In the genomic region with DNA sequence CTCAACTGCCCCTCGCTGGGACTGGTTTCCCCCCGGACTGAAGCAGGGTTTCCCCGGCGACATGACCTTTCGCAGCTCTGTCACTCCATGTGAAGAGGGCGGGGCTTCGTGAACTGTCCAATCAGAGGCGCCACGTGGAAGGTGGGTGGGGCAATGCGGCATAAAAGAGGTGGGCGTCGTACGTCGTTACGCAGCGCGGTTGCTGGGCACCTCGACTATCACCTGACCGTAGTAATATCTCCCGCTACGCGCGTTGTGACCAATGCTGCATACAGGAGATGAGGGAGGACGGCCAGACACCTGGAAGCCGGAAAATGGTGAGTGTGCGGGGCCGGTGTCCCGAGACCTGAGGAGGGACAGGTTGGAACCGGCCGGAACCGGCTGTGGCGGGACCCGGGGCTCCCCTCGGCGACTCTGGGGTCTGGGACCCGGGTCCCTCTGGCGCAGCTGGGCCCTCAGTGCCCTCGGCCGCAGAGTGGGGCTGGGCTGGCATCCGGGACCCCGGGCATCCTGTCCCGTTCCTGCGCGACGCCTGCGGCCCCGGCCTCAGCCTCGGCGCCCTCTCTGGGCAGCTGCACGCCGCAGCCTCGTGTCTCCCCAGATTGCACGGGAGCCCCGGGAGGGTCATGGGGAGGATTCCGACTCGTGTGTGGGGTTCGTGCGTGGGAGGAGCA, we compare ENCODE assay signal across 9 cellular contexts. TPM values are rescaled to one million over a fixed set of nuclear protein-coding genes. Genes with fewer than 3 reads are reported as not detected.
DNase-seq lines count a peak whose midpoint lies in the region; FAIRE-seq and TF ChIP-seq lines count a peak whose summit lies in the region.
"Had no signal": no experiment of that assay in that cellular context is flagged by ENCODE, and none has a peak within 500 bp of the region (broad histone marks: within the 10 kb centered on the region; RNA-seq: fewer than 3 reads in every experiment).

No MANE protein-coding gene starts in this region.

- H3K27ac Mint-ChIP-seq in progenitor cell of endocrine pancreas = no peak overlapping the region

- FAIRE-seq in D721Med (lab: Jason Lieb, UNC) (peak; percentile 68), keratinocyte (lab: Jason Lieb, UNC) (peak; percentile 17)
- FAIRE-seq: GM18507 had no signal

- no peaks in the 10 kb centered on the region for H3K4me1 Mint-ChIP-seq in progenitor cell of endocrine pancreas (ENCODE audit: low read depth)

- no peaks in the 10 kb centered on the region for H3K9me1 ChIP-seq in keratinocyte (ENCODE audit: control insufficient read depth, extremely low read depth, insufficient read depth, low read length)

- TF ChIP-seq CTCF in D721Med (IDR thresholded peaks at IDR 0.05; ENCODE audit: insufficient read depth, missing control alignments) (no peak), keratinocyte (optimal IDR thresholded peaks at IDR 0.05 in 1 of 3, IDR thresholded peaks at IDR 0.05 in 1 of 3, conservative IDR thresholded peaks at IDR 0.05 in 1 of 3; ENCODE audit: extremely low read depth in 1 of 3, insufficient read depth in 2 of 3, low read length in 3 of 3) (no peak), progenitor cell of endocrine pancreas (IDR thresholded peaks at IDR 0.05; ENCODE audit: unreplicated experiment) (no peak)

- H3K4me3 Mint-ChIP-seq in progenitor cell of endocrine pancreas (ENCODE audit: low read depth) = no peak overlapping the region

- dilution Hi-C loops in keratinocyte (cut with MboI; ENCODE audit: extremely low pct_ligation_motif_present, low sequenced_read_pairs) = no loop called here

- H3K27ac ChIP-seq in caudate nucleus (ENCODE audit: low read depth, low read length) = peak overlapping the region; percentile 70
- no peak overlapping the region for H3K27ac ChIP-seq in keratinocyte (ENCODE audit: control insufficient read depth, insufficient read depth, low read length)

- H4K20me1 ChIP-seq in keratinocyte (ENCODE audit: control insufficient read depth, extremely low read depth, insufficient read depth, low read length) = no peaks in the 10 kb centered on the region

- H3K9ac ChIP-seq in keratinocyte (ENCODE audit: control insufficient read depth, extremely low read depth, insufficient read depth, low read length) = peak overlapping the region; percentile 57

- H3K36me3 Mint-ChIP-seq in progenitor cell of endocrine pancreas (ENCODE audit: insufficient read depth) = peaks cover 70% of the 10 kb centered on the region

- H3K9me3 ChIP-seq in keratinocyte (ENCODE audit: control insufficient read depth, low read depth, low read length) = peaks cover 16% of the 10 kb centered on the region

- H3K4me3 ChIP-seq in keratinocyte (ENCODE audit: control insufficient read depth in 2 of 3, extremely low read depth in 1 of 3, insufficient read depth in 2 of 3, low read depth in 1 of 3, low read length in 3 of 3) = peak overlapping the region; percentile 22 to 43 (median 40)

- no peaks in the 10 kb centered on the region for H3K79me2 ChIP-seq in keratinocyte (ENCODE audit: control insufficient read depth, insufficient read depth, low read length)

- H3K9me3 Mint-ChIP-seq in progenitor cell of endocrine pancreas (ENCODE audit: low read depth) = peaks cover 50% of the 10 kb centered on the region

- H3K36me3 ChIP-seq in keratinocyte (ENCODE audit: control insufficient read depth in 2 of 2, extremely low read depth in 1 of 2, insufficient read depth in 2 of 2, low read length in 2 of 2) = no peaks in the 10 kb centered on the region

- H3K27me3 Mint-ChIP-seq in progenitor cell of endocrine pancreas = no peaks in the 10 kb centered on the region

- DNase-seq in D721Med (ENCODE audit: insufficient read length, low spot score) (peak; percentile 74), caudate nucleus (lab: John Stamatoyannopoulos, UW) (peak; percentile 19 to 97 (median 84)), keratinocyte (ENCODE audit: low read depth, low spot score) (peak; percentile 25), NCI-H2196 (lab: John Stamatoyannopoulos, UW; ENCODE audit: unreplicated experiment) (no peak), progenitor cell of endocrine pancreas (ENCODE audit: low spot score, unreplicated experiment) (no peak), NCI-H2081 treated with DMSO at 0.1 percent for 48 hours (lab: John Stamatoyannopoulos, UW) (no peak)
- DNase-seq in activated CD4-positive, CD25-positive, alpha-beta regulatory T cell treated with anti-CD3 and anti-CD28 coated beads, Interleukin-2, amount 50 U/mL, for 16 hours (ENCODE audit: low read depth, low spot score) = peak; percentile 40
- DNase-seq in stimulated activated CD4-positive, alpha-beta T cell treated with anti-CD3 and anti-CD28 coated beads, Interleukin-12 subunit alpha, Interleukin-12 subunit beta, amount 100 ng/mL, for 48 hours (ENCODE audit: low read depth in 2 of 3, low spot score in 1 of 3) = peak; percentile 54 to 77 (median 56)

- no peaks in the 10 kb centered on the region for H3K27me3 ChIP-seq in keratinocyte (ENCODE audit: control insufficient read depth, extremely low read depth, insufficient read depth, low read length)

- H2AFZ ChIP-seq in keratinocyte (ENCODE audit: control insufficient read depth, low read length) = peak overlapping the region; percentile 4

- peak overlapping the region; percentile 42 for H3K4me2 ChIP-seq in keratinocyte (ENCODE audit: control insufficient read depth, extremely low read depth, insufficient read depth, low read depth, low read length)

- no peaks in the 10 kb centered on the region for H3K4me1 ChIP-seq in keratinocyte (ENCODE audit: control insufficient read depth, extremely low read depth, insufficient read depth, low read length)

RNA-seq across cellular contexts. Expression of a gene that starts 32.1 kb away (rescaled TPM):
- polyA plus RNA-seq in keratinocyte = 2.4 to 3.0 TPM (median 2.9 TPM) in 3 replicates
- 4.3 TPM for polyA plus RNA-seq in keratinocyte (2011; ENCODE audit: low read depth)
- polyA plus RNA-seq in keratinocyte (2011; cell fraction: cytosol; rRNA removed) = 1.2 and 2.3 TPM in 2 replicates
- polyA plus RNA-seq in keratinocyte (2011; cell fraction: nucleus; rRNA removed) = 5.8 and 6.5 TPM in 2 replicates
- 2.4 TPM in 2 replicates for polyA plus RNA-seq in keratinocyte (2012; ENCODE audit: low replicate concordance)
- polyA minus RNA-seq in keratinocyte = 1.6 to 4.2 TPM (median 3.1 TPM) in 3 replicates
- 2.7 TPM for polyA minus RNA-seq in keratinocyte (2011; cell fraction: cytosol; rRNA and poly(A)+ RNA removed)
- polyA minus RNA-seq in keratinocyte (2011; cell fraction: nucleus; rRNA and poly(A)+ RNA removed) = 3.7 and 9.2 TPM in 2 replicates
- total RNA-seq in progenitor cell of endocrine pancreas = 15.3 and 15.6 TPM in 2 replicates

RNA-seq across cellular contexts. Expression of a gene that starts 38.4 kb away (rescaled TPM):
- 1.9 to 2.5 TPM (median 2.3 TPM) in 3 replicates for polyA plus RNA-seq in keratinocyte
- 5.1 TPM for polyA plus RNA-seq in keratinocyte (2011; ENCODE audit: low read depth)
- 0.69 and 1.7 TPM in 2 replicates for polyA plus RNA-seq in keratinocyte (2011; cell fraction: cytosol; rRNA removed)
- polyA plus RNA-seq in keratinocyte (2011; cell fraction: nucleus; rRNA removed) = 3.4 and 3.6 TPM in 2 replicates
- polyA plus RNA-seq in keratinocyte (2012; ENCODE audit: low replicate concordance) = 1.6 and 1.9 TPM in 2 replicates
- polyA minus RNA-seq in keratinocyte = 2.8 to 6.8 TPM (median 6.4 TPM) in 3 replicates
- 4.0 TPM for polyA minus RNA-seq in keratinocyte (2011; cell fraction: cytosol; rRNA and poly(A)+ RNA removed)
- 4.5 and 9.5 TPM in 2 replicates for polyA minus RNA-seq in keratinocyte (2011; cell fraction: nucleus; rRNA and poly(A)+ RNA removed)
- total RNA-seq in progenitor cell of endocrine pancreas = 28.0 and 29.7 TPM in 2 replicates

RNA-seq across cellular contexts. Expression of a gene that starts 54.8 kb away (rescaled TPM):
- 1.6 to 3.4 TPM (median 2.4 TPM) in 3 replicates for polyA plus RNA-seq in keratinocyte
- polyA plus RNA-seq in keratinocyte (2011; ENCODE audit: low read depth) = 1.4 TPM
- 0.48 and 1.8 TPM in 2 replicates for polyA plus RNA-seq in keratinocyte (2011; cell fraction: cytosol; rRNA removed)
- polyA plus RNA-seq in keratinocyte (2011; cell fraction: nucleus; rRNA removed) = 2.7 TPM in 2 replicates
- polyA plus RNA-seq in keratinocyte (2012; ENCODE audit: low replicate concordance) = 1.6 and 4.1 TPM in 2 replicates
- 1.8 to 4.2 TPM (median 3.4 TPM) in 3 replicates for polyA minus RNA-seq in keratinocyte
- polyA minus RNA-seq in keratinocyte (2011; cell fraction: cytosol; rRNA and poly(A)+ RNA removed) = 3.6 TPM
- 4.0 and 4.2 TPM in 2 replicates for polyA minus RNA-seq in keratinocyte (2011; cell fraction: nucleus; rRNA and poly(A)+ RNA removed)
- total RNA-seq in progenitor cell of endocrine pancreas = 9.9 and 12.1 TPM in 2 replicates

Comparison
In these comparisons a context has a peak if more than half of its experiments do, and no peak if none do; other contexts are left out.
1. DNase-seq: peak in D721Med (single experiment), activated CD4-positive, CD25-positive, alpha-beta regulatory T cell treated with anti-CD3 and anti-CD28 coated beads, Interleukin-2, amount 50 U/mL, for 16 hours (single experiment), caudate nucleus (61 of 61), keratinocyte (single experiment) and stimulated activated CD4-positive, alpha-beta T cell treated with anti-CD3 and anti-CD28 coated beads, Interleukin-12 subunit alpha, Interleukin-12 subunit beta, amount 100 ng/mL, for 48 hours (3 of 3); none in NCI-H2196 (single experiment), progenitor cell of endocrine pancreas (single experiment) and NCI-H2081 treated with DMSO at 0.1 percent for 48 hours (single experiment).